Comparison of ENCODE assay signal across 10 cellular contexts in genomic region chr4:106201373-106201772, GRCh38.
DNase-seq lines count a peak whose midpoint lies in the region; ATAC-seq and TF ChIP-seq lines count a peak whose summit lies in the region.
"Had no signal": no experiment of that assay in that cellular context is flagged by ENCODE, and none has a peak within 500 bp of the region (broad histone marks: within the 10 kb centered on the region; RNA-seq: fewer than 3 reads in every experiment).

No MANE protein-coding gene starts in this region.

- peak in 2 of 4 donors; percentile 37 to 46 for ATAC-seq in right lobe of liver
- ATAC-seq in activated T-cell treated with anti-CD3 and anti-CD28 coated beads, Interleukin-2, amount 50 U/mL, for 72 hours (replicated peaks in 1 of 2) = no peak
- ATAC-seq in HG02759 (IDR thresholded peaks at IDR 0.05; ENCODE audit: unreplicated experiment) = no peak

- H3K4me1 Mint-ChIP-seq in activated T-cell treated with anti-CD3 and anti-CD28 coated beads, Interleukin-2, amount 50 U/mL, for 72 hours (ENCODE audit: low read depth) = no peaks in the 10 kb centered on the region
- H3K4me1 Mint-ChIP-seq: activated B cell treated with CpG ODN at 0.5 μM for 24 hours had no signal

- no peaks in the 10 kb centered on the region for H3K4me1 ChIP-seq in DOHH2 (ENCODE audit: control insufficient read depth, low read length)
- no peaks in the 10 kb centered on the region for H3K4me1 ChIP-seq in KMS-11 (ENCODE audit: low read depth, poor library complexity, severe bottlenecking)
- H3K4me1 ChIP-seq in adrenal gland (replicated peaks in 1 of 2) = no peaks in the 10 kb centered on the region
- H3K4me1 ChIP-seq in right lobe of liver = no peaks in the 10 kb centered on the region

- no peaks in the 10 kb centered on the region for H4K20me1 ChIP-seq in DOHH2 (ENCODE audit: control insufficient read depth, insufficient read depth, low read depth, low read length)
- H4K20me1 ChIP-seq in KMS-11 (ENCODE audit: insufficient read depth) = peaks cover 4% of the 10 kb centered on the region; the same call in 1 of the 2 replicates

- no peaks in the 10 kb centered on the region for H3K27me3 Mint-ChIP-seq in activated T-cell treated with anti-CD3 and anti-CD28 coated beads, Interleukin-2, amount 50 U/mL, for 72 hours (ENCODE audit: low read depth)
- H3K27me3 Mint-ChIP-seq: activated B cell treated with CpG ODN at 0.5 μM for 24 hours; stimulated activated naive CD8-positive, alpha-beta T cell treated with anti-CD3 and anti-CD28 coated beads, Interleukin-15, Interleukin-2, amounts not matched to agents 100 ng/mL and 50 ng/mL, for 24 hours had no signal

- H3K79me2 ChIP-seq in DOHH2 (ENCODE audit: control insufficient read depth, low read length) (no peaks in the 10 kb centered on the region), KMS-11 (ENCODE audit: insufficient read depth, low read depth) (no peaks in the 10 kb centered on the region)

- no peaks in the 10 kb centered on the region for H3K27me3 ChIP-seq in DOHH2 (ENCODE audit: control insufficient read depth, low read length)
- no peaks in the 10 kb centered on the region for H3K27me3 ChIP-seq in KMS-11 (ENCODE audit: insufficient read depth, low read depth)
- no peaks in the 10 kb centered on the region for H3K27me3 ChIP-seq in adrenal gland
- no peaks in the 10 kb centered on the region for H3K27me3 ChIP-seq in right lobe of liver

- TF ChIP-seq CTCF in DOHH2 (IDR thresholded peaks at IDR 0.05; ENCODE audit: low read depth, low read length, poor library complexity, severe bottlenecking) = peak; percentile 49
- peak; percentile 60 for TF ChIP-seq CTCF in KMS-11 (conservative IDR thresholded peaks at IDR 0.05; ENCODE audit: low read depth, low read length)
- TF ChIP-seq CTCF in adrenal gland (IDR thresholded peaks at IDR 0.05) = peak; percentile 19 to 53 (median 30)
- TF ChIP-seq CTCF in right lobe of liver (IDR thresholded peaks at IDR 0.05) = peak; percentile 10 to 38 (median 34)

- H3K36me3 Mint-ChIP-seq in activated T-cell treated with anti-CD3 and anti-CD28 coated beads, Interleukin-2, amount 50 U/mL, for 72 hours (ENCODE audit: insufficient read depth in 2 of 2) = no peaks in the 10 kb centered on the region

- no peaks in the 10 kb centered on the region for H3F3A ChIP-seq in DOHH2 (ENCODE audit: control insufficient read depth, insufficient read depth)

- TF ChIP-seq POLR2A in adrenal gland (IDR thresholded peaks at IDR 0.05) = no peak
- TF ChIP-seq POLR2A in right lobe of liver (IDR thresholded peaks at IDR 0.05) = no peak

- no peak overlapping the region for H3K27ac Mint-ChIP-seq in activated T-cell treated with anti-CD3 and anti-CD28 coated beads, Interleukin-2, amount 50 U/mL, for 72 hours
- H3K27ac Mint-ChIP-seq: activated B cell treated with CpG ODN at 0.5 μM for 24 hours; stimulated activated naive CD8-positive, alpha-beta T cell treated with anti-CD3 and anti-CD28 coated beads, Interleukin-15, Interleukin-2, amounts not matched to agents 100 ng/mL and 50 ng/mL, for 24 hours had no signal

- no peak overlapping the region for H3K4me3 Mint-ChIP-seq in activated T-cell treated with anti-CD3 and anti-CD28 coated beads, Interleukin-2, amount 50 U/mL, for 72 hours
- H3K4me3 Mint-ChIP-seq: activated B cell treated with CpG ODN at 0.5 μM for 24 hours; stimulated activated naive CD8-positive, alpha-beta T cell treated with anti-CD3 and anti-CD28 coated beads, Interleukin-15, Interleukin-2, amounts not matched to agents 100 ng/mL and 50 ng/mL, for 24 hours had no signal

- H3K27ac ChIP-seq in DOHH2 (ENCODE audit: low read depth, low read length) (no peak overlapping the region), KMS-11 (no peak overlapping the region), adrenal gland (no peak overlapping the region), right lobe of liver (no peak overlapping the region)

- H3K9me3 Mint-ChIP-seq in activated T-cell treated with anti-CD3 and anti-CD28 coated beads, Interleukin-2, amount 50 U/mL, for 72 hours = no peaks in the 10 kb centered on the region
- H3K9me3 Mint-ChIP-seq: activated B cell treated with CpG ODN at 0.5 μM for 24 hours; stimulated activated naive CD8-positive, alpha-beta T cell treated with anti-CD3 and anti-CD28 coated beads, Interleukin-15, Interleukin-2, amounts not matched to agents 100 ng/mL and 50 ng/mL, for 24 hours had no signal

- H3K9ac ChIP-seq in KMS-11 = no peak overlapping the region

- H3K4me2 ChIP-seq in DOHH2 (ENCODE audit: low read length) = no peak overlapping the region
- no peak overlapping the region for H3K4me2 ChIP-seq in KMS-11

- H3K9me2 ChIP-seq in DOHH2 (replicated peaks; ENCODE audit: control insufficient read depth, low read length) = no peaks in the 10 kb centered on the region

- H3K4me3 ChIP-seq in DOHH2 (ENCODE audit: low read length) (no peak overlapping the region), KMS-11 (IDR thresholded peaks at IDR 0.05; ENCODE audit: insufficient read depth, low read depth, low read length) (no peak overlapping the region), adrenal gland (no peak overlapping the region), right lobe of liver (no peak overlapping the region)

- no peak overlapping the region for H2AFZ ChIP-seq in KMS-11 (ENCODE audit: low read depth)

- H3K36me3 ChIP-seq in DOHH2 (ENCODE audit: control insufficient read depth, low read length) (no peaks in the 10 kb centered on the region), KMS-11 (ENCODE audit: insufficient read depth) (no peaks in the 10 kb centered on the region), adrenal gland (replicated peaks in 1 of 2) (no peaks in the 10 kb centered on the region), right lobe of liver (no peaks in the 10 kb centered on the region)

- H3K9me3 ChIP-seq in DOHH2 (ENCODE audit: control insufficient read depth, insufficient read depth, low read length) (no peaks in the 10 kb centered on the region), adrenal gland (replicated peaks in 1 of 3) (no peaks in the 10 kb centered on the region), right lobe of liver (no peaks in the 10 kb centered on the region)

- intact Hi-C loops in adrenal gland (cut with DNase I) (no loop called here), right lobe of liver (cut with DNase I) (no loop called here)

- DNase-seq in adrenal gland (no peak), right lobe of liver (no peak), iPS-NIHi7 (ENCODE audit: extremely low spot score) (no peak), cerebellar nuclear complex (lab: John Stamatoyannopoulos, UW) (no peak)
- DNase-seq in activated T-cell treated with anti-CD3 and anti-CD28 coated beads, Interleukin-2, amount 50 U/mL, for 72 hours = no peak
- DNase-seq: activated B cell treated with CpG ODN at 0.5 μM for 24 hours had no signal
